ENCODE assay signal across 9 cellular contexts in the genomic region with DNA sequence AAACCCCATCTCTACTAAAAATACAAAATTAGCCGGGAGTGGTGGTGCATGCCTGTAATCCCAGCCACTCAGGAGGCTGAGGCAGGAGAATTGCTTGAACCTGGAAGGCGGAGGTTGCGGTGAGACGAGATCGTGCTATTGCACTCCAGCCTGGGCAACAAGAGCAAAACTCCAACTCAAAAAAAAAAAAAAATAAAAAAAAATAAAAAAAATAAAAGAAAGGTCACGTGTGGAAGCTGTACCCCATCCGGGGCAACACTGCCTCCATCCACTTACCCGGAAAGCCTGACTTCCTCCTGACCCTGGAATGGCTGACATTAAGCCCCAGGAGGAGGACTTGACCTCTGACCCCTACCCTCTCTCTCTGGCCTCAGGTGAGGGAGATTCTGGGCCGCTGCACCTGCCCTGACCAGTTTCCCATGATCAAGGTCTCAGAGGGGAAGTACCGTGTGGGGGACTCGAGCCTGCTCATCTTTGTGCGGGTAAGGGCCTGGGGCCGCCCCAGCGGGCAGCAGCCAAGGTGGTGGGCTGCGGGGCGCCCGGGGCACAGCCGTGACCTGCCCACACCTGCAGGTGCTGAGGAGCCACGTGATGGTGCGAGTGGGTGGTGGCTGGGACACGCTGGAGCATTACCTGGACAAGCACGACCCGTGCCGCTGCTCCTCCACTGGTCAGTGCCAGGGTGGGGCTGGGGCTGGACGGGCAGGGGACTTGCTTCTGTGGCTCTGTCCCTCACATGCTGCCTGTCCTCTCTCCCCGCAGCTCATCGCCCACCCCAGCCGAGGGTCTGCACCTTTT. TPM values are rescaled to one million over a fixed set of nuclear protein-coding genes. Genes with fewer than 3 reads are reported as not detected.
DNase-seq lines count a peak whose midpoint lies in the region; ATAC-seq and TF ChIP-seq lines count a peak whose summit lies in the region.
"Had no signal": no experiment of that assay in that cellular context is flagged by ENCODE, and none has a peak within 500 bp of the region (broad histone marks: within the 10 kb centered on the region; RNA-seq: fewer than 3 reads in every experiment).

No MANE protein-coding gene starts in this region.

- H3K4me2 ChIP-seq in BLaER1, result peak overlapping the region; percentile 61
- peak overlapping the region; percentile 37; the same call in 1 of the 2 replicates for H3K4me2 ChIP-seq in PC-9

- H3K9ac ChIP-seq in BLaER1, result no peak overlapping the region

- CTCF ChIA-PET in PC-9 (lab: Charles Lee), result interaction anchor here (0.6 kb wide), 1 partner anchor 48 kb away, joined by 10 read pairs; no protein-coding TSS in a partner anchor

- H2AFZ ChIP-seq in PC-9, result no peak overlapping the region

- H3K9me3 ChIP-seq in BLaER1, result no peaks in the 10 kb centered on the region
- no peaks in the 10 kb centered on the region for H3K9me3 ChIP-seq in PC-9 (ENCODE audit: insufficient read depth, low read depth)
- no peaks in the 10 kb centered on the region for H3K9me3 ChIP-seq in gastroesophageal sphincter

- H3F3A ChIP-seq in PC-9 (ENCODE audit: insufficient read depth, low read depth), result peaks cover 24% of the 10 kb centered on the region; the same call in 1 of the 2 replicates

- TF ChIP-seq POLR2A in gastroesophageal sphincter (IDR thresholded peaks at IDR 0.05), result no peak

- H4K20me1 ChIP-seq in BLaER1 (peaks cover 48% of the 10 kb centered on the region), PC-9 (ENCODE audit: insufficient read depth) (no peaks in the 10 kb centered on the region)

- H3K27me3 ChIP-seq in BLaER1 (peaks cover 75% of the 10 kb centered on the region), PC-9 (ENCODE audit: insufficient read depth, low read depth) (no peaks in the 10 kb centered on the region), gastroesophageal sphincter (peaks cover 23% of the 10 kb centered on the region)

- no peak for TF ChIP-seq EP300 in gastroesophageal sphincter (IDR thresholded peaks at IDR 0.05)

- H3K4me1 ChIP-seq in BLaER1 (peaks cover 53% of the 10 kb centered on the region), PC-9 (replicated peaks; ENCODE audit: insufficient read depth) (peaks cover 28% of the 10 kb centered on the region), gastroesophageal sphincter (peaks cover 3 to 93% (median 65%) of the 10 kb centered on the region in 3 donors)

- DNase-seq in PC-9 (no peak), posterior vena cava (ENCODE audit: low spot score) (peak; percentile 76), AG08395 (ENCODE audit: low spot score) (no peak), NCI-H1694 (lab: John Stamatoyannopoulos, UW) (no peak), hippocampal formation (lab: John Stamatoyannopoulos, UW) (no peak)
- DNase-seq: NCI-H2081 treated with DMSO at 0.1 percent for 48 hours had no signal

- intact Hi-C loops in PC-9 (cut with micrococcal nuclease; ENCODE audit: unreplicated experiment) (no loop called here), posterior vena cava (cut with DNase I) (no loop called here)

- WGBS in gastroesophageal sphincter (ENCODE audit: low coverage in 1 of 2), 2 donors, result 59% methylated on average over 9 of the region's 28 CpGs; no CpG with 5 or more reads in 1 of the 2 donors

- POLR2A ChIA-PET in PC-9 (lab: Charles Lee; ENCODE audit: unreplicated experiment), result interaction anchor here (0.7 kb wide), 1 partner anchor 34 kb away, joined by 3 read pairs; no protein-coding TSS in a partner anchor

- no TSS peak for BruUV-seq in PC-9 (replicated peaks; lab: Mats Ljungman, UMichigan)

- H3K9me2 ChIP-seq in PC-9 (ENCODE audit: insufficient read depth), result no peaks in the 10 kb centered on the region

- TF ChIP-seq CTCF in PC-9 (conservative IDR thresholded peaks at IDR 0.05) (no peak), gastroesophageal sphincter (IDR thresholded peaks at IDR 0.05) (no peak)

- H3K36me3 ChIP-seq in BLaER1, result no peaks in the 10 kb centered on the region
- no peaks in the 10 kb centered on the region for H3K36me3 ChIP-seq in PC-9 (ENCODE audit: low read depth)
- no peaks in the 10 kb centered on the region for H3K36me3 ChIP-seq in gastroesophageal sphincter

- ATAC-seq in gastroesophageal sphincter (no peak), HG02885 (IDR thresholded peaks at IDR 0.05; ENCODE audit: poor library complexity, unreplicated experiment) (no peak)

- H3K27ac ChIP-seq in BLaER1 (no peak overlapping the region), PC-9 (no peak overlapping the region), gastroesophageal sphincter (peak overlapping the region; percentile 22 to 97 (median 94))

- 0 out of 2 replicates have a peak, but pooled peaks cover 7% of the 10 kb centered on the region for H3K79me2 ChIP-seq in PC-9 (ENCODE audit: low read depth)

- no peak overlapping the region for H3K4me3 ChIP-seq in BLaER1
- no peak overlapping the region for H3K4me3 ChIP-seq in PC-9
- peak overlapping the region in 1 of 2 donors; percentile 18 for H3K4me3 ChIP-seq in gastroesophageal sphincter

RNA-seq across cellular contexts. Expression of a gene that starts 3.8 kb away (rescaled TPM):
- total RNA-seq in PC-9 (2021), result 15.2 and 16.6 TPM in 2 replicates
- total RNA-seq in gastroesophageal sphincter, result 10 to 100 TPM; 17.8 to 65.5 (median 36.8) TPM
- 10 to 100 TPM; 25.0 to 25.4 TPM for total RNA-seq in posterior vena cava

RNA-seq across cellular contexts. Expression of a gene that starts 5.2 kb away (rescaled TPM):
- total RNA-seq in PC-9 (2021) (not detected in 2 replicates), gastroesophageal sphincter (under 1 TPM in 3 of 4 donors, not detected in 1; 0.40 to 0.73 (median 0.72) TPM), posterior vena cava (1 to 10 TPM in 1 of 2 donors, under 1 TPM in 1; 0.71 to 1.9 TPM)

RNA-seq across cellular contexts. Expression of a gene that starts 42.2 kb away (rescaled TPM):
- total RNA-seq in PC-9 (2021) (136 and 200 TPM in 2 replicates), gastroesophageal sphincter (100 to 1,000 TPM; 169 to 209 (median 204) TPM), posterior vena cava (100 to 1,000 TPM; 155 to 168 TPM)

RNA-seq across cellular contexts. Expression of a gene that starts 42.5 kb away (rescaled TPM):
- total RNA-seq in PC-9 (2021) (17.6 and 21.9 TPM in 2 replicates), gastroesophageal sphincter (10 to 100 TPM in 3 of 4 donors, 1 to 10 TPM in 1; 7.2 to 27.7 (median 19.6) TPM), posterior vena cava (10 to 100 TPM; 11.8 to 17.6 TPM)

Comparison
In these comparisons a context has a peak if more than half of its experiments do, and no peak if none do; other contexts are left out.
1. H3K27ac ChIP-seq: peak in gastroesophageal sphincter (4 of 4); none in BLaER1 (single experiment) and PC-9 (single experiment).